In genomic region chr5:139774980-139775654, GRCh38 we compare ENCODE assay signal across 9 cellular contexts. TPM values are rescaled to one million over a fixed set of nuclear protein-coding genes. Genes with fewer than 3 reads are reported as not detected.
DNase-seq lines count a peak whose midpoint lies in the region; ATAC-seq and TF ChIP-seq lines count a peak whose summit lies in the region.
"Had no signal": no experiment of that assay in that cellular context is flagged by ENCODE, and none has a peak within 500 bp of the region (broad histone marks: within the 10 kb centered on the region; RNA-seq: fewer than 3 reads in every experiment).

No MANE protein-coding gene starts in this region.

- peak; percentile 86 to 93 (median 92) for ATAC-seq in right lobe of liver

- no peak overlapping the region for H3K4me3 ChIP-seq in HFF-Myc (replicated peaks; ENCODE audit: low read depth, low read length)
- H3K4me3 ChIP-seq in right lobe of liver: no peak overlapping the region

- no peaks in the 10 kb centered on the region for H3K36me3 ChIP-seq in right lobe of liver

- no peaks in the 10 kb centered on the region for H3K4me1 ChIP-seq in right lobe of liver

- peak; percentile 91 for DNase-seq in GM03348 (ENCODE audit: low spot score)
- peak; percentile 21 for DNase-seq in HFF-Myc (ENCODE audit: extremely low read depth, low read depth)
- DNase-seq in NCI-H2029 (lab: John Stamatoyannopoulos, UW): peak; percentile 56
- DNase-seq in activated CD4-positive, alpha-beta T cell treated with anti-CD3 and anti-CD28 coated beads for 24 hours (ENCODE audit: low read depth in 2 of 2): peak; percentile 68 to 77
- peak; percentile 82 for DNase-seq in cerebellum (ENCODE audit: low spot score)
- peak; percentile 69 to 76 (median 70) for DNase-seq in right lobe of liver
- peak; percentile 53 for DNase-seq in stimulated activated CD8-positive, alpha-beta memory T cell treated with anti-CD3 and anti-CD28 coated beads, Interleukin-12 subunit alpha, Interleukin-12 subunit beta, amount 100 ng/mL, for 4 hours (ENCODE audit: low read depth)
- DNase-seq in GF-D8 (lab: John Stamatoyannopoulos, UW): no peak

- intact Hi-C loops in right lobe of liver (cut with DNase I): no loop called here

- no peak overlapping the region for H3K27ac ChIP-seq in right lobe of liver

- H3K9me3 ChIP-seq in right lobe of liver: no peaks in the 10 kb centered on the region

- TF ChIP-seq CTCF in HFF-Myc (IDR thresholded peaks at IDR 0.05; ENCODE audit: low read depth, low read length, missing control alignments) (peak; percentile 86), right lobe of liver (IDR thresholded peaks at IDR 0.05) (peak; percentile 74 to 87 (median 81))

- 27% methylated on average over 6 of the region's 32 CpGs for WGBS in right lobe of liver (ENCODE audit: insufficient coverage, low coverage, low lambda C conversion rate, missing lambda C conversion rate)

- no peak for TF ChIP-seq POLR2A in right lobe of liver (IDR thresholded peaks at IDR 0.05)

- no peaks in the 10 kb centered on the region for H3K27me3 ChIP-seq in right lobe of liver

RNA-seq across cellular contexts. Expression of gene PSD2, which starts 20.5 kb away (rescaled TPM):
- total RNA-seq in cerebellum (16.7 TPM), right lobe of liver (under 1 TPM in 3 of 6 experiments, not detected in 3; 0.04 to 0.07 (median 0.07) TPM)
- total RNA-seq: glomerular endothelial cell had no signal

Comparison
In these comparisons a context has a peak if more than half of its experiments do, and no peak if none do; other contexts are left out.
1. RNA of gene PSD2, which starts 20.5 kb away (total RNA-seq): 16.7 TPM in cerebellum (single experiment); 0.04 to 0.07 TPM in right lobe of liver; every median in the first group is over 10 times any median in the second.